ENCODE assay signal across 2 cellular contexts in the genomic region with DNA sequence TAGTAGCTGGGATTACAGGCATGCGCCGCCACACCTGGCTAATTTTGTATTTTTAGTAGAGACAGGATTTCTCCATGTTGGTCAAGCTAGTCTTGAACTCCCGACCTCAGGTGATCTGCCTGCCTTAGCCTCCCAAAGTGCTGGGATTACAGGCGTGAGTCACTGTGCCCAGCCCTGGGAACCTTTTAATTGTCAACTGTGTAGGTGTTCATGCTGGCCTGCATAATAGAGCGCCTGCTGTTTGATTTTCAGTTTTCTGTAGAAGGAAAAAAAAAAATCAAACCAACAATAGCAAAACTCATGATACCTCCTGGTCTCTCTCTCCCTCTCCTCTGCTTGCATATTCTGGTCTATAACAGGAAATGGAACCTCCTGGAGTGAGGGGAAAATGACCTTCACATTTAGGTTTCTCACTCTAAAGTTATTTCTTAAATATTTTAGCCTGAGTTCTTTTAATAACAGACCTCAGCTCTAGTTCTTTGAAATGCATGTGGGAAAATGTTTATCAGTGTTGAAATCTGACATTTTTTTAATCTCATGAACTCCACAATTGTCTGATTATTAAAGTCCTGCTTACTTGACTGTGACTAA.
A peak's percentile ranks its signal among the peaks of the same experiment; 100 is the strongest.
TF ChIP-seq lines count a peak whose summit lies in the region.

No MANE protein-coding gene starts in this region.

TF ChIP-seq in HCT116, 20 proteins besides CTCF, POLR2A, EP300 and RAD21:
- TF ChIP-seq ZFX (IDR thresholded peaks at IDR 0.05) = no peak
- 0 out of 2 replicates have a peak, but pooled peaks have one; percentile 12 for TF ChIP-seq FOSL1 (IDR thresholded peaks at IDR 0.05; ENCODE audit: low read depth)

TF ChIP-seq in K562, 482 proteins besides CTCF, POLR2A, EP300 and RAD21:
- TF ChIP-seq, protein P1, sequence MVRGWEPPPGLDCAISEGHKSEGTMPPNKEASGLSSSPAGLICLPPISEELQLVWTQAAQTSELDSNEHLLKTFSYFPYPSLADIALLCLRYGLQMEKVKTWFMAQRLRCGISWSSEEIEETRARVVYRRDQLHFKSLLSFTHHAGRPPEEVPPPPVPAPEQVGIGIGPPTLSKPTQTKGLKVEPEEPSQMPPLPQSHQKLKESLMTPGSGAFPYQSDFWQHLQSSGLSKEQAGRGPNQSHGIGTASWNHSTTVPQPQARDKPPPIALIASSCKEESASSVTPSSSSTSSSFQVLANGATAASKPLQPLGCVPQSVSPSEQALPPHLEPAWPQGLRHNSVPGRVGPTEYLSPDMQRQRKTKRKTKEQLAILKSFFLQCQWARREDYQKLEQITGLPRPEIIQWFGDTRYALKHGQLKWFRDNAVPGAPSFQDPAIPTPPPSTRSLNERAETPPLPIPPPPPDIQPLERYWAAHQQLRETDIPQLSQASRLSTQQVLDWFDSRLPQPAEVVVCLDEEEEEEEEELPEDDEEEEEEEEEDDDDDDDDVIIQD (CRISPR knock-in tag; IDR thresholded peaks at IDR 0.05) = no peak
- TF ChIP-seq SPI1 (IDR thresholded peaks at IDR 0.05; ENCODE audit: borderline replicate concordance, low read depth, low read length) (no peak), SMAD4 (CRISPR knock-in tag; conservative IDR thresholded peaks at IDR 0.05) (no peak), ILK (tag; IDR thresholded peaks at IDR 0.05; ENCODE audit: borderline replicate concordance, low read depth) (no peak), RB1 (IDR thresholded peaks at IDR 0.05; ENCODE audit: low read depth) (no peak), RHOXF2B (CRISPR knock-in tag; conservative IDR thresholded peaks at IDR 0.05) (no peak)
- TF ChIP-seq, protein P2, sequence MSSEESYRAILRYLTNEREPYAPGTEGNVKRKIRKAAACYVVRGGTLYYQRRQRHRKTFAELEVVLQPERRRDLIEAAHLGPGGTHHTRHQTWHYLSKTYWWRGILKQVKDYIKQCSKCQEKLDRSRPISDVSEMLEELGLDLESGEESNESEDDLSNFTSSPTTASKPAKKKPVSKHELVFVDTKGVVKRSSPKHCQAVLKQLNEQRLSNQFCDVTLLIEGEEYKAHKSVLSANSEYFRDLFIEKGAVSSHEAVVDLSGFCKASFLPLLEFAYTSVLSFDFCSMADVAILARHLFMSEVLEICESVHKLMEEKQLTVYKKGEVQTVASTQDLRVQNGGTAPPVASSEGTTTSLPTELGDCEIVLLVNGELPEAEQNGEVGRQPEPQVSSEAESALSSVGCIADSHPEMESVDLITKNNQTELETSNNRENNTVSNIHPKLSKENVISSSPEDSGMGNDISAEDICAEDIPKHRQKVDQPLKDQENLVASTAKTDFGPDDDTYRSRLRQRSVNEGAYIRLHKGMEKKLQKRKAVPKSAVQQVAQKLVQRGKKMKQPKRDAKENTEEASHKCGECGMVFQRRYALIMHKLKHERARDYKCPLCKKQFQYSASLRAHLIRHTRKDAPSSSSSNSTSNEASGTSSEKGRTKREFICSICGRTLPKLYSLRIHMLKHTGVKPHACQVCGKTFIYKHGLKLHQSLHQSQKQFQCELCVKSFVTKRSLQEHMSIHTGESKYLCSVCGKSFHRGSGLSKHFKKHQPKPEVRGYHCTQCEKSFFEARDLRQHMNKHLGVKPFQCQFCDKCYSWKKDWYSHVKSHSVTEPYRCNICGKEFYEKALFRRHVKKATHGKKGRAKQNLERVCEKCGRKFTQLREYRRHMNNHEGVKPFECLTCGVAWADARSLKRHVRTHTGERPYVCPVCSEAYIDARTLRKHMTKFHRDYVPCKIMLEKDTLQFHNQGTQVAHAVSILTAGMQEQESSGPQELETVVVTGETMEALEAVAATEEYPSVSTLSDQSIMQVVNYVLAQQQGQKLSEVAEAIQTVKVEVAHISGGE (CRISPR knock-in tag; IDR thresholded peaks at IDR 0.05) = no peak
- TF ChIP-seq, protein P3, sequence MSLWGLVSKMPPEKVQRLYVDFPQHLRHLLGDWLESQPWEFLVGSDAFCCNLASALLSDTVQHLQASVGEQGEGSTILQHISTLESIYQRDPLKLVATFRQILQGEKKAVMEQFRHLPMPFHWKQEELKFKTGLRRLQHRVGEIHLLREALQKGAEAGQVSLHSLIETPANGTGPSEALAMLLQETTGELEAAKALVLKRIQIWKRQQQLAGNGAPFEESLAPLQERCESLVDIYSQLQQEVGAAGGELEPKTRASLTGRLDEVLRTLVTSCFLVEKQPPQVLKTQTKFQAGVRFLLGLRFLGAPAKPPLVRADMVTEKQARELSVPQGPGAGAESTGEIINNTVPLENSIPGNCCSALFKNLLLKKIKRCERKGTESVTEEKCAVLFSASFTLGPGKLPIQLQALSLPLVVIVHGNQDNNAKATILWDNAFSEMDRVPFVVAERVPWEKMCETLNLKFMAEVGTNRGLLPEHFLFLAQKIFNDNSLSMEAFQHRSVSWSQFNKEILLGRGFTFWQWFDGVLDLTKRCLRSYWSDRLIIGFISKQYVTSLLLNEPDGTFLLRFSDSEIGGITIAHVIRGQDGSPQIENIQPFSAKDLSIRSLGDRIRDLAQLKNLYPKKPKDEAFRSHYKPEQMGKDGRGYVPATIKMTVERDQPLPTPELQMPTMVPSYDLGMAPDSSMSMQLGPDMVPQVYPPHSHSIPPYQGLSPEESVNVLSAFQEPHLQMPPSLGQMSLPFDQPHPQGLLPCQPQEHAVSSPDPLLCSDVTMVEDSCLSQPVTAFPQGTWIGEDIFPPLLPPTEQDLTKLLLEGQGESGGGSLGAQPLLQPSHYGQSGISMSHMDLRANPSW (CRISPR knock-in tag; IDR thresholded peaks at IDR 0.05) = peak; percentile 45; the same call in 1 of the 2 replicates
- TF ChIP-seq, protein P4, sequence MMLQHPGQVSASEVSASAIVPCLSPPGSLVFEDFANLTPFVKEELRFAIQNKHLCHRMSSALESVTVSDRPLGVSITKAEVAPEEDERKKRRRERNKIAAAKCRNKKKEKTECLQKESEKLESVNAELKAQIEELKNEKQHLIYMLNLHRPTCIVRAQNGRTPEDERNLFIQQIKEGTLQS (IDR thresholded peaks at IDR 0.05) = no peak
- TF ChIP-seq, protein P4 (CRISPR knock-in tag; conservative IDR thresholded peaks at IDR 0.05) = peak; percentile 20
- TF ChIP-seq, protein P5, sequence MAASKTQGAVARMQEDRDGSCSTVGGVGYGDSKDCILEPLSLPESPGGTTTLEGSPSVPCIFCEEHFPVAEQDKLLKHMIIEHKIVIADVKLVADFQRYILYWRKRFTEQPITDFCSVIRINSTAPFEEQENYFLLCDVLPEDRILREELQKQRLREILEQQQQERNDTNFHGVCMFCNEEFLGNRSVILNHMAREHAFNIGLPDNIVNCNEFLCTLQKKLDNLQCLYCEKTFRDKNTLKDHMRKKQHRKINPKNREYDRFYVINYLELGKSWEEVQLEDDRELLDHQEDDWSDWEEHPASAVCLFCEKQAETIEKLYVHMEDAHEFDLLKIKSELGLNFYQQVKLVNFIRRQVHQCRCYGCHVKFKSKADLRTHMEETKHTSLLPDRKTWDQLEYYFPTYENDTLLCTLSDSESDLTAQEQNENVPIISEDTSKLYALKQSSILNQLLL (CRISPR knock-in tag; IDR thresholded peaks at IDR 0.05; ENCODE audit: borderline replicate concordance) = no peak
- TF ChIP-seq, protein P6, sequence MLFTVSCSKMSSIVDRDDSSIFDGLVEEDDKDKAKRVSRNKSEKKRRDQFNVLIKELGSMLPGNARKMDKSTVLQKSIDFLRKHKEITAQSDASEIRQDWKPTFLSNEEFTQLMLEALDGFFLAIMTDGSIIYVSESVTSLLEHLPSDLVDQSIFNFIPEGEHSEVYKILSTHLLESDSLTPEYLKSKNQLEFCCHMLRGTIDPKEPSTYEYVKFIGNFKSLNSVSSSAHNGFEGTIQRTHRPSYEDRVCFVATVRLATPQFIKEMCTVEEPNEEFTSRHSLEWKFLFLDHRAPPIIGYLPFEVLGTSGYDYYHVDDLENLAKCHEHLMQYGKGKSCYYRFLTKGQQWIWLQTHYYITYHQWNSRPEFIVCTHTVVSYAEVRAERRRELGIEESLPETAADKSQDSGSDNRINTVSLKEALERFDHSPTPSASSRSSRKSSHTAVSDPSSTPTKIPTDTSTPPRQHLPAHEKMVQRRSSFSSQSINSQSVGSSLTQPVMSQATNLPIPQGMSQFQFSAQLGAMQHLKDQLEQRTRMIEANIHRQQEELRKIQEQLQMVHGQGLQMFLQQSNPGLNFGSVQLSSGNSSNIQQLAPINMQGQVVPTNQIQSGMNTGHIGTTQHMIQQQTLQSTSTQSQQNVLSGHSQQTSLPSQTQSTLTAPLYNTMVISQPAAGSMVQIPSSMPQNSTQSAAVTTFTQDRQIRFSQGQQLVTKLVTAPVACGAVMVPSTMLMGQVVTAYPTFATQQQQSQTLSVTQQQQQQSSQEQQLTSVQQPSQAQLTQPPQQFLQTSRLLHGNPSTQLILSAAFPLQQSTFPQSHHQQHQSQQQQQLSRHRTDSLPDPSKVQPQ (CRISPR knock-in tag; IDR thresholded peaks at IDR 0.05; ENCODE audit: borderline replicate concordance) = no peak
- TF ChIP-seq, protein P7, sequence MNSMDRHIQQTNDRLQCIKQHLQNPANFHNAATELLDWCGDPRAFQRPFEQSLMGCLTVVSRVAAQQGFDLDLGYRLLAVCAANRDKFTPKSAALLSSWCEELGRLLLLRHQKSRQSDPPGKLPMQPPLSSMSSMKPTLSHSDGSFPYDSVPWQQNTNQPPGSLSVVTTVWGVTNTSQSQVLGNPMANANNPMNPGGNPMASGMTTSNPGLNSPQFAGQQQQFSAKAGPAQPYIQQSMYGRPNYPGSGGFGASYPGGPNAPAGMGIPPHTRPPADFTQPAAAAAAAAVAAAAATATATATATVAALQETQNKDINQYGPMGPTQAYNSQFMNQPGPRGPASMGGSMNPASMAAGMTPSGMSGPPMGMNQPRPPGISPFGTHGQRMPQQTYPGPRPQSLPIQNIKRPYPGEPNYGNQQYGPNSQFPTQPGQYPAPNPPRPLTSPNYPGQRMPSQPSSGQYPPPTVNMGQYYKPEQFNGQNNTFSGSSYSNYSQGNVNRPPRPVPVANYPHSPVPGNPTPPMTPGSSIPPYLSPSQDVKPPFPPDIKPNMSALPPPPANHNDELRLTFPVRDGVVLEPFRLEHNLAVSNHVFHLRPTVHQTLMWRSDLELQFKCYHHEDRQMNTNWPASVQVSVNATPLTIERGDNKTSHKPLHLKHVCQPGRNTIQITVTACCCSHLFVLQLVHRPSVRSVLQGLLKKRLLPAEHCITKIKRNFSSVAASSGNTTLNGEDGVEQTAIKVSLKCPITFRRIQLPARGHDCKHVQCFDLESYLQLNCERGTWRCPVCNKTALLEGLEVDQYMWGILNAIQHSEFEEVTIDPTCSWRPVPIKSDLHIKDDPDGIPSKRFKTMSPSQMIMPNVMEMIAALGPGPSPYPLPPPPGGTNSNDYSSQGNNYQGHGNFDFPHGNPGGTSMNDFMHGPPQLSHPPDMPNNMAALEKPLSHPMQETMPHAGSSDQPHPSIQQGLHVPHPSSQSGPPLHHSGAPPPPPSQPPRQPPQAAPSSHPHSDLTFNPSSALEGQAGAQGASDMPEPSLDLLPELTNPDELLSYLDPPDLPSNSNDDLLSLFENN (IDR thresholded peaks at IDR 0.05; ENCODE audit: low read depth in 2 of 2, low read length in 2 of 2) = no peak
